In the genomic region with DNA sequence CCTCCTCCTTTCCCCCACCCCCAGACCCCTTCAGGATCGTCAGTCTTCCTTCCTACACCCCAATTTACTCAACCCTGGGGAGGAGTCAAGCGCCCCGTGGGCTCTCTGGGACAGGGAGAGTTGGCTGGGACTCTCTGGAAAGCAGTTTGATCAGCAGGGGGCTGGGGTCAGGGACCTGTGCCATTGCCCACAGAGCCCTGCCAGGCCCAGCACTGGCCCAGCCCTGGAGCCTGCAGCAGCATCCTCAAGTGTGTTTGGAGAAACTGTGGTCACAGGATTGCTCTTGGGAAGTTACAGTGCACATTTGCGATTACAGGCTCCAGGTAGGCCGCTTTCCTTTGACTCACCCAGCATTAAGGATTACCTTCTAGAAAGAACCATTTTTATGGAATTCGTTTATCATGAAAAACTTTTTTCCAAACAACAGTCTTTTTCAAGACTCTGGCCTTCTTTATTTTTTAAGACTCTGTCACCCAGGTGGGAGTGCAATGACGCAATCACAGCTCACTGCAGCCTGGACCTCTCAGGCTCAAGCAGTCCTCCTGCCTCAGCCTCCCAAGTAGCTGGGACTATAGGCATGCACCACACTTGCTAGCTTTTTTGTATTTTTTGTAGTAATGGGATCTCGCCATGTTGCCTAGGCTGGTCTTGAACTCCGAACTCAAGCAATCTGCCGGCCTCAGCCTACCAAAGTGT, we compare ENCODE assay signal across 25 cellular contexts. TPM values are rescaled to one million over a fixed set of nuclear protein-coding genes. Genes with fewer than 3 reads are reported as not detected.
DNase-seq lines count a peak whose midpoint lies in the region; ATAC-seq and TF ChIP-seq lines count a peak whose summit lies in the region.
"Had no signal": no experiment of that assay in that cellular context is flagged by ENCODE, and none has a peak within 500 bp of the region (broad histone marks: within the 10 kb centered on the region; RNA-seq: fewer than 3 reads in every experiment).

No MANE protein-coding gene starts in this region.

- 84 to 87% (median 87%) methylated on average over 9 to 10 of the region's 10 CpGs for WGBS in heart left ventricle, 4 donors
- 81 to 90% (median 82%) methylated on average over 9 to 10 of the region's 10 CpGs for WGBS in psoas muscle, 3 donors

- intact Hi-C loops in heart left ventricle (cut with DNase I) (loop anchor here in 2 of 10 donors (5.0 kb wide), 2 partner anchors 38 to 48 kb away; no protein-coding TSS in a partner anchor), left ventricle myocardium superior (cut with micrococcal nuclease) (loop anchor here (10.0 kb wide), 1 partner anchor 50 kb away; a partner anchor contains a TSS), psoas muscle (cut with DNase I) (no loop called here)

- H3K27me3 ChIP-seq in heart left ventricle (no peaks in the 10 kb centered on the region), right atrium auricular region (no peaks in the 10 kb centered on the region), psoas muscle (ENCODE audit: insufficient read depth in 3 of 3, low read length in 2 of 3) (no peaks in the 10 kb centered on the region)
- H3K27me3 ChIP-seq: BE2C, MG63 had no signal

- CTCF ChIA-PET in RWPE1 (lab: Yijun Ruan, JAX) = no interaction called here

- no peak overlapping the region for H3K4me3 Mint-ChIP-seq in activated T-helper 17 cell treated with anti-CD3 and anti-CD28 coated beads, Interleukin-2, amount 50 U/mL, for 72 hours
- H3K4me3 Mint-ChIP-seq: CD8-positive, alpha-beta T cell; GM23338 had no signal

- H3K36me3 ChIP-seq in heart left ventricle (peaks cover 0 to 6% (median 0%) of the 10 kb centered on the region in 9 donors), right atrium auricular region (peaks cover 8% of the 10 kb centered on the region), psoas muscle (ENCODE audit: insufficient read depth in 1 of 2, low read depth in 1 of 2) (no peaks in the 10 kb centered on the region)
- H3K36me3 ChIP-seq: BE2C had no signal

- H3K27ac ChIP-seq in heart left ventricle (peak overlapping the region in 9 of 12 donors; percentile 26 to 93 (median 76)), RWPE1 (peak overlapping the region; percentile 100), right atrium auricular region (peak overlapping the region; percentile 76 to 78), psoas muscle (peak overlapping the region; percentile 10)

- no peak overlapping the region for H3K27ac Mint-ChIP-seq in activated T-helper 17 cell treated with anti-CD3 and anti-CD28 coated beads, Interleukin-2, amount 50 U/mL, for 72 hours
- H3K27ac Mint-ChIP-seq: CD8-positive, alpha-beta T cell; GM23338 had no signal

- H3K9me3 ChIP-seq in heart left ventricle (no peaks in the 10 kb centered on the region), right atrium auricular region (no peaks in the 10 kb centered on the region), psoas muscle (no peaks in the 10 kb centered on the region)
- H3K9me3 ChIP-seq: BE2C, MG63, SK-N-SH had no signal

- H3K4me1 Mint-ChIP-seq in activated T-helper 17 cell treated with anti-CD3 and anti-CD28 coated beads, Interleukin-2, amount 50 U/mL, for 72 hours = no peaks in the 10 kb centered on the region

- H3K36me3 Mint-ChIP-seq in activated T-helper 17 cell treated with anti-CD3 and anti-CD28 coated beads, Interleukin-2, amount 50 U/mL, for 72 hours (ENCODE audit: low read depth) = no peaks in the 10 kb centered on the region
- H3K36me3 Mint-ChIP-seq: CD8-positive, alpha-beta T cell had no signal

- H3K4me1 ChIP-seq in heart left ventricle = peaks cover 4 to 80% (median 52%) of the 10 kb centered on the region in 12 donors
- H3K4me1 ChIP-seq in right atrium auricular region = peaks cover 0 to 79% of the 10 kb centered on the region in 2 donors
- peaks cover 56% of the 10 kb centered on the region for H3K4me1 ChIP-seq in psoas muscle

- no peak for TF ChIP-seq POLR2A in heart left ventricle (IDR thresholded peaks at IDR 0.05)

- POLR2A ChIA-PET in RWPE1 (lab: Yijun Ruan, JAX; ENCODE audit: low non-redundant PET) = no interaction called here

- no peaks in the 10 kb centered on the region for H3K27me3 Mint-ChIP-seq in activated T-helper 17 cell treated with anti-CD3 and anti-CD28 coated beads, Interleukin-2, amount 50 U/mL, for 72 hours

- ATAC-seq in heart left ventricle (no peak), left ventricle myocardium superior (no peak), psoas muscle (no peak)
- ATAC-seq in activated T-helper 17 cell treated with anti-CD3 and anti-CD28 coated beads, Interleukin-2, amount 50 U/mL, for 72 hours (replicated peaks) = no peak
- ATAC-seq: CD8-positive, alpha-beta T cell; GM12878; GM23338; HCT116 had no signal

- DNase-seq in heart left ventricle (no peak), left ventricle myocardium superior (no peak), RWPE1 (ENCODE audit: low spot score) (no peak), right atrium auricular region (ENCODE audit: low spot score) (no peak), psoas muscle (no peak), NCI-H2107 treated with DMSO at 0.1 percent for 48 hours (lab: John Stamatoyannopoulos, UW; ENCODE audit: unreplicated experiment) (no peak), NCI-H1417 treated with DMSO at 0.1 percent for 48 hours (lab: John Stamatoyannopoulos, UW) (no peak)
- DNase-seq: 8988T; Calu3; CD8-positive, alpha-beta T cell; Kasumi-1; MG63; NCI-H1048; NCI-H1436 treated with DMSO at 0.1 percent for 48 hours; NCI-H2029 treated with DMSO at 0.1 percent for 48 hours; NCI-H510A; NCI-H774; SHP77 treated with DMSO at 0.1 percent for 48 hours; SK-N-SH had no signal

- H3K9me3 Mint-ChIP-seq in activated T-helper 17 cell treated with anti-CD3 and anti-CD28 coated beads, Interleukin-2, amount 50 U/mL, for 72 hours = no peaks in the 10 kb centered on the region
- H3K9me3 Mint-ChIP-seq: CD8-positive, alpha-beta T cell; GM23338 had no signal

- TF ChIP-seq CTCF in heart left ventricle (IDR thresholded peaks at IDR 0.05) (no peak), RWPE1 (conservative IDR thresholded peaks at IDR 0.05; ENCODE audit: low read depth) (no peak), right atrium auricular region (IDR thresholded peaks at IDR 0.05) (no peak), psoas muscle (IDR thresholded peaks at IDR 0.05) (no peak)

- H3K4me3 ChIP-seq in heart left ventricle (no peak overlapping the region), right atrium auricular region (no peak overlapping the region), psoas muscle (no peak overlapping the region)
- H3K4me3 ChIP-seq: GM12878, GM23338, MG63 had no signal

RNA-seq across cellular contexts. Expression of a gene that starts 50.7 kb away (rescaled TPM):
- 10 to 100 TPM; 12.0 to 51.3 (median 25.0) TPM for total RNA-seq in heart left ventricle
- polyA plus RNA-seq in heart left ventricle = 10 to 100 TPM in 1 of 2 donors, 1 to 10 TPM in 1; 8.1 to 30.4 TPM
- 18.5 TPM for total RNA-seq in left ventricle myocardium superior
- 10 to 100 TPM; 21.3 to 45.4 TPM for total RNA-seq in right atrium auricular region
- total RNA-seq in psoas muscle = 10 to 100 TPM; 10.6 to 44.0 (median 16.6) TPM
- 10 to 100 TPM in 1 of 3 donors, 1 to 10 TPM in 2; 3.3 to 12.1 (median 8.2) TPM for polyA plus RNA-seq in psoas muscle
- under 1 TPM in 1 of 2 donors, not detected in 1; 0.19 TPM for total RNA-seq in activated T-helper 17 cell treated with anti-CD3 and anti-CD28 coated beads, Interleukin-2, amount 50 U/mL, for 72 hours
- total RNA-seq: CD8-positive, alpha-beta T cell; OCI-LY7 had no signal

Comparison
In these comparisons a context has a peak if more than half of its experiments do, and no peak if none do; other contexts are left out.
1. H3K27ac ChIP-seq: peak in every context shown above with its lines; median percentile 100 in RWPE1; 77 in right atrium auricular region; 76 in heart left ventricle; 10 in psoas muscle.
2. RNA of a gene that starts 50.7 kb away (total RNA-seq): 21.3 to 45.4 TPM in right atrium auricular region, 12.0 to 51.3 TPM in heart left ventricle, 18.5 TPM in left ventricle myocardium superior (single experiment) and 10.6 to 44.0 TPM in psoas muscle; 0.19 TPM in activated T-helper 17 cell treated with anti-CD3 and anti-CD28 coated beads, Interleukin-2, amount 50 U/mL, for 72 hours; every median in the first group is over 4 times any median in the second.